In the genomic region with DNA sequence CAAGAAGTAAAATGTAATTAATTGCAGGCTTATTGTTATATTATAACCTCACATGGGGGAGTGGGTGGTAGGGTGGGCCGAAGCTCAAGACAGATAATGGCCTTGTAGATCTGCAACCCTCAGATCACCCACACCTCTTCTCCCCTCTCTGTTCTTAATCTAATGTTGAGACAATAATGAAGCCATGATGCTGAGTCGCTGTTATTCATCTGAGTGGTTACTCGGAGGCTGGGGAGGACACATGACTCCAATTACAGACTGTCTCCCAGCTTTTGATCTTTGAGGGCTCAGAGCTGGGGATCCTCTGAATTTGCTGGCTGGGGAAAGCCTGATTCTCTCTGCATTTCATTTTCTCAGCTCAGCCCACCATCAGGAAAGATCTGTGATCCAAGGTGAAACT, we compare ENCODE assay signal across 24 cellular contexts.
"Had no signal": no experiment of that assay in that cellular context is flagged by ENCODE, and none has a peak within 500 bp of the region (broad histone marks: within the 10 kb centered on the region; RNA-seq: fewer than 3 reads in every experiment).

No MANE protein-coding gene starts in this region.

- H3K9me3 Mint-ChIP-seq: nephron progenitor cell, WTC11 had no signal

- H3K4me3 ChIP-seq: hepatocyte, pancreas, psoas muscle, skin epidermis, suprapubic skin, tibial nerve had no signal

- H3K27ac Mint-ChIP-seq: activated naive CD4-positive, alpha-beta T cell treated with anti-CD3 and anti-CD28 coated beads, Interleukin-2, amount 50 U/mL, for 72 hours; nephron progenitor cell; stimulated activated naive CD8-positive, alpha-beta T cell treated with anti-CD3 and anti-CD28 coated beads, Interleukin-15, amount 100 ng/mL, for 72 hours had no signal

- H3K36me3 ChIP-seq: brain microvascular endothelial cell, pancreas, suprapubic skin, tibial nerve had no signal

- H3K4me1 ChIP-seq: pancreas, psoas muscle, suprapubic skin, tibial nerve had no signal

- H3K9me3 ChIP-seq: pancreas, psoas muscle, suprapubic skin, tibial nerve had no signal

- H3K4me2 ChIP-seq: hepatocyte had no signal

- ATAC-seq: activated naive CD4-positive, alpha-beta T cell treated with anti-CD3 and anti-CD28 coated beads, Interleukin-2, amount 50 U/mL, for 72 hours; esophagus mucosa; left ventricle myocardium superior; pancreas; psoas muscle; right cardiac atrium; stimulated activated naive CD8-positive, alpha-beta T cell treated with anti-CD3 and anti-CD28 coated beads, Interleukin-15, amount 100 ng/mL, for 72 hours; WTC11 had no signal

- H2AFZ ChIP-seq: hepatocyte had no signal

- H3K27me3 ChIP-seq: brain microvascular endothelial cell, hepatocyte, pancreas, tibial nerve had no signal

- H3K79me2 ChIP-seq: hepatocyte had no signal

- H3K4me3 Mint-ChIP-seq: nephron progenitor cell; stimulated activated naive CD8-positive, alpha-beta T cell treated with anti-CD3 and anti-CD28 coated beads, Interleukin-15, amount 100 ng/mL, for 72 hours; WTC11 had no signal

- DNase-seq: activated gamma-delta T cell treated with Interleukin-2 at 50 U/mL for 16 hours; activated T-cell treated with anti-CD3 and anti-CD28 coated beads, Interleukin-2, amount 50 U/mL, for 1 hour; aorta; brain microvascular endothelial cell; central memory CD4-positive, alpha-beta T cell; dermis blood vessel endothelial cell; effector CD8-positive, alpha-beta T cell; glutamatergic neuron; kidney glomerular epithelial cell; left ventricle myocardium superior; nephron progenitor cell; pancreas; psoas muscle; right cardiac atrium; stimulated activated CD4-positive, alpha-beta T cell treated with anti-CD3 and anti-CD28 coated beads, Interleukin-1b, Interleukin-23, amount 100 ng/mL, for 48 hours; stimulated activated naive CD8-positive, alpha-beta T cell treated with anti-CD3 and anti-CD28 coated beads, Interleukin-15, amount 100 ng/mL, for 72 hours; T1000 had no signal

- H3K36me3 Mint-ChIP-seq: activated naive CD4-positive, alpha-beta T cell treated with anti-CD3 and anti-CD28 coated beads, Interleukin-2, amount 50 U/mL, for 72 hours; WTC11 had no signal

- H3K4me1 Mint-ChIP-seq: stimulated activated naive CD8-positive, alpha-beta T cell treated with anti-CD3 and anti-CD28 coated beads, Interleukin-15, amount 100 ng/mL, for 72 hours had no signal

- H3K27ac ChIP-seq: brain microvascular endothelial cell, hepatocyte, pancreas, psoas muscle, skin epidermis, suprapubic skin, tibial nerve had no signal
